18 cellular contexts compared by ENCODE assay signal in the genomic region with DNA sequence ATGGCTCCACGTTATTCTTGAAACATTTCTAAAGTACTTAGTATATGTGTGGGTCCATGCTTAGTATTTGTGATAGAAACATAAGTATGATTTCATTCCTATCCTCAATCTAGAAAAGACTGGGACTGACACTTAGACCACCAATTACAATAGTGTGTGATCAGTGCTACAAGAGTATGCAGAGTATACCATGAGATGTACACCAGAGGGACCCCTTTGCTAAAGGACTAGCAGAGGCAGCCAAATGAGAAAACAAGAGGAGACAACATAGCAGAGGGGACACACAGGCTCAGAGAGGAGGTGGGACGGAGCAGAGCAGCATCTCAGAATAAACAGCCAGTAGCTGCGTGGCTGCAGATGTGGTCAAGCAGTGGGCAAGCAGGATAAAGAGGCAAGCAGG. TPM values are rescaled to one million over a fixed set of nuclear protein-coding genes. Genes with fewer than 3 reads are reported as not detected.
DNase-seq lines count a peak whose midpoint lies in the region; ATAC-seq and TF ChIP-seq lines count a peak whose summit lies in the region.
"Had no signal": no experiment of that assay in that cellular context is flagged by ENCODE, and none has a peak within 500 bp of the region (broad histone marks: within the 10 kb centered on the region; RNA-seq: fewer than 3 reads in every experiment).

No MANE protein-coding gene starts in this region.

- H3K9me1 ChIP-seq in IMR-90 (ENCODE audit: insufficient read depth, low read length), result no peaks in the 10 kb centered on the region

- H2BK5ac ChIP-seq in IMR-90 (ENCODE audit: low read depth, low read length, poor library complexity, severe bottlenecking), result no peak overlapping the region

- H3K4ac ChIP-seq in IMR-90 (ENCODE audit: low read depth, low read length), result no peak overlapping the region

- peaks cover 4% of the 10 kb centered on the region for H3K4me1 Mint-ChIP-seq in activated T-helper 17 cell treated with anti-CD3 and anti-CD28 coated beads, Interleukin-2, amount 50 U/mL, for 72 hours
- no peaks in the 10 kb centered on the region for H3K4me1 Mint-ChIP-seq in Calu3 (ENCODE audit: low read depth, unreplicated experiment)

- H2BK20ac ChIP-seq in IMR-90 (ENCODE audit: low read depth, low read length), result no peak overlapping the region

- H3F3A ChIP-seq in PC-3 (ENCODE audit: low read length, unreplicated experiment), result no peaks in the 10 kb centered on the region

- TF ChIP-seq POLR2A in IMR-90 (IDR thresholded peaks at IDR 0.05; ENCODE audit: low read depth, low read length), result no peak

- H3K36me3 Mint-ChIP-seq in activated T-helper 17 cell treated with anti-CD3 and anti-CD28 coated beads, Interleukin-2, amount 50 U/mL, for 72 hours (ENCODE audit: low read depth), result peaks cover 76% of the 10 kb centered on the region
- peaks cover 27% of the 10 kb centered on the region for H3K36me3 Mint-ChIP-seq in Calu3 (ENCODE audit: insufficient read depth, unreplicated experiment)

- no peaks in the 10 kb centered on the region for H4K20me1 ChIP-seq in BLaER1
- H4K20me1 ChIP-seq in IMR-90 (ENCODE audit: insufficient read depth, low read length), result no peaks in the 10 kb centered on the region
- H4K20me1 ChIP-seq in PC-3 (ENCODE audit: low read length), result no peaks in the 10 kb centered on the region

- peaks cover 3 to 8% of the 10 kb centered on the region in 2 experiments for H3K79me1 ChIP-seq in IMR-90 (ENCODE audit: low read depth in 1 of 2, low read length in 2 of 2)

- 0 out of 2 replicates have a peak, but pooled peaks have one; percentile 6 for TF ChIP-seq CTCF in IMR-90 (conservative IDR thresholded peaks at IDR 0.05; ENCODE audit: low read depth, low read length)
- TF ChIP-seq CTCF in foreskin keratinocyte (conservative IDR thresholded peaks at IDR 0.05), result peak; percentile 23
- TF ChIP-seq CTCF in Calu3 (IDR thresholded peaks at IDR 0.05; ENCODE audit: unreplicated experiment), result no peak
- no peak for TF ChIP-seq CTCF in PC-3 (conservative IDR thresholded peaks at IDR 0.05; ENCODE audit: low read depth, low read length)

- no peaks in the 10 kb centered on the region for H3K9me3 Mint-ChIP-seq in activated T-helper 17 cell treated with anti-CD3 and anti-CD28 coated beads, Interleukin-2, amount 50 U/mL, for 72 hours
- H3K9me3 Mint-ChIP-seq in Calu3 (ENCODE audit: low read depth, unreplicated experiment), result no peaks in the 10 kb centered on the region
- H3K9me3 Mint-ChIP-seq: HFFc6; T-helper 1 cell treated with Interleukin-12 subunit alpha and Interleukin-12 subunit beta and Interleukin-4 antibody, amounts not matched to agents 30 μg/mL and 1 μg/mL, for 36 hours had no signal

- no peak overlapping the region for H3K4me3 Mint-ChIP-seq in activated T-helper 17 cell treated with anti-CD3 and anti-CD28 coated beads, Interleukin-2, amount 50 U/mL, for 72 hours
- no peak overlapping the region for H3K4me3 Mint-ChIP-seq in Calu3 (ENCODE audit: low read depth, unreplicated experiment)
- H3K4me3 Mint-ChIP-seq: HFFc6; T-helper 1 cell treated with Interleukin-12 subunit alpha and Interleukin-12 subunit beta and Interleukin-4 antibody, amounts not matched to agents 30 μg/mL and 1 μg/mL, for 36 hours had no signal

- BruUV-seq in IMR-90 (replicated peaks; lab: Mats Ljungman, UMichigan) (no TSS peak), Calu3 (replicated peaks; lab: Mats Ljungman, UMichigan) (no TSS peak), PC-3 (replicated peaks; lab: Mats Ljungman, UMichigan) (no TSS peak)

- ATAC-seq in IMR-90 (ENCODE audit: low read depth) (no peak), foreskin keratinocyte (no peak), PC-3 (no peak), esophagus mucosa (no peak)
- ATAC-seq in activated T-helper 17 cell treated with anti-CD3 and anti-CD28 coated beads, Interleukin-2, amount 50 U/mL, for 72 hours (replicated peaks), result no peak
- ATAC-seq: activated CD4-positive, CD25-positive, alpha-beta regulatory T cell treated with anti-CD3 and anti-CD28 coated beads, Interleukin-2, amount 50 U/mL, for 24 hours had no signal

- 89% methylated on average over 2 of the region's 3 CpGs; no CpG with 5 or more reads in 1 of the 2 experiments for WGBS in IMR-90 (ENCODE audit: extremely low coverage in 2 of 2, insufficient read length in 1 of 2), 2 experiments

- CTCF ChIA-PET in IMR-90 (lab: Yijun Ruan, JAX) (no interaction called here), Calu3 (lab: Charles Lee) (no interaction called here), PC-3 (lab: Charles Lee) (no interaction called here)

- H3K4me3 ChIP-seq in BLaER1, result no peak overlapping the region
- H3K4me3 ChIP-seq in IMR-90 (ENCODE audit: insufficient read depth, low read depth, low read length), result no peak overlapping the region
- H3K4me3 ChIP-seq in PC-3 (ENCODE audit: low read length), result no peak overlapping the region
- H3K4me3 ChIP-seq: dorsolateral prefrontal cortex, skin epidermis had no signal

- H3K4me2 ChIP-seq in BLaER1, result no peak overlapping the region
- no peak overlapping the region for H3K4me2 ChIP-seq in IMR-90 (ENCODE audit: low read depth, low read length)
- no peak overlapping the region for H3K4me2 ChIP-seq in PC-3 (ENCODE audit: low read length)

- DNase-seq in IMR-90, result no peak
- no peak for DNase-seq in foreskin keratinocyte
- no peak for DNase-seq in NCI-H524 treated with DMSO at 0.1 percent for 48 hours (lab: John Stamatoyannopoulos, UW)
- no peak for DNase-seq in Calu3
- no peak for DNase-seq in PC-3
- DNase-seq: activated gamma-delta T cell, aorta, dorsolateral prefrontal cortex, HFFc6, NCI-H1105 treated with DMSO at 0.1 percent for 48 hours, Right ventricle myocardium superior had no signal

- H3K27me3 ChIP-seq in BLaER1, result no peaks in the 10 kb centered on the region
- no peaks in the 10 kb centered on the region for H3K27me3 ChIP-seq in IMR-90 (ENCODE audit: control insufficient read depth, insufficient read depth, low read length)
- no peaks in the 10 kb centered on the region for H3K27me3 ChIP-seq in foreskin keratinocyte
- no peaks in the 10 kb centered on the region for H3K27me3 ChIP-seq in PC-3 (ENCODE audit: low read length)
- H3K27me3 ChIP-seq: dorsolateral prefrontal cortex had no signal

- H3K27ac ChIP-seq in BLaER1, result no peak overlapping the region
- H3K27ac ChIP-seq in IMR-90 (ENCODE audit: insufficient read depth, low read length), result no peak overlapping the region
- H3K27ac ChIP-seq in foreskin keratinocyte, result no peak overlapping the region
- no peak overlapping the region for H3K27ac ChIP-seq in PC-3 (ENCODE audit: low read length)
- H3K27ac ChIP-seq: dorsolateral prefrontal cortex, parathyroid adenoma, skin epidermis had no signal

- H2AK9ac ChIP-seq in IMR-90 (replicated peaks; ENCODE audit: low read depth, low read length, poor library complexity), result no peak overlapping the region

- no peaks in the 10 kb centered on the region; the same call in 1 of the 2 replicates for H3K79me2 ChIP-seq in PC-3 (ENCODE audit: low read length)
- H3K79me2 ChIP-seq: parathyroid adenoma had no signal

- H3K27ac Mint-ChIP-seq in activated T-helper 17 cell treated with anti-CD3 and anti-CD28 coated beads, Interleukin-2, amount 50 U/mL, for 72 hours, result peak overlapping the region; percentile 56
- no peak overlapping the region for H3K27ac Mint-ChIP-seq in Calu3 (ENCODE audit: unreplicated experiment)
- H3K27ac Mint-ChIP-seq: HFFc6; T-helper 1 cell treated with Interleukin-12 subunit alpha and Interleukin-12 subunit beta and Interleukin-4 antibody, amounts not matched to agents 30 μg/mL and 1 μg/mL, for 36 hours had no signal

- intact Hi-C loops in IMR-90 (cut with micrococcal nuclease) (no loop called here), Calu3 (cut with micrococcal nuclease; ENCODE audit: unreplicated experiment) (no loop called here), PC-3 (cut with micrococcal nuclease) (no loop called here)

- TF ChIP-seq RAD21 in IMR-90 (IDR thresholded peaks at IDR 0.05; ENCODE audit: low read length), result no peak

- peaks cover 73% of the 10 kb centered on the region for H3K36me3 ChIP-seq in BLaER1
- peaks cover 30% of the 10 kb centered on the region for H3K36me3 ChIP-seq in IMR-90 (ENCODE audit: control insufficient read depth, insufficient read depth, low read length)
- H3K36me3 ChIP-seq in PC-3 (ENCODE audit: low read depth, low read length), result peaks cover 8% of the 10 kb centered on the region

- H3K9ac ChIP-seq in BLaER1 (peak overlapping the region; percentile 7; the same call in 1 of the 2 replicates), IMR-90 (ENCODE audit: low read depth, low read length) (no peak overlapping the region), PC-3 (ENCODE audit: low read length) (no peak overlapping the region)
- H3K9ac ChIP-seq: parathyroid adenoma had no signal

- no peak overlapping the region for H2BK120ac ChIP-seq in IMR-90 (ENCODE audit: low read depth, low read length)

- no peaks in the 10 kb centered on the region for H3K9me3 ChIP-seq in BLaER1
- no peaks in the 10 kb centered on the region for H3K9me3 ChIP-seq in IMR-90 (ENCODE audit: control insufficient read depth, insufficient read depth, low read length)
- H3K9me3 ChIP-seq in PC-3 (ENCODE audit: low read length), result no peaks in the 10 kb centered on the region

- H3K56ac ChIP-seq in IMR-90 (ENCODE audit: extremely low read depth, insufficient read depth, low read length), result no peak overlapping the region

- H4K8ac ChIP-seq in IMR-90 (ENCODE audit: low read depth in 2 of 2, low read length in 2 of 2), result no peak overlapping the region

- H2AFZ ChIP-seq in IMR-90 (replicated peaks; ENCODE audit: low read length, poor library complexity) (no peak overlapping the region), PC-3 (ENCODE audit: low read length) (no peak overlapping the region)
- H2AFZ ChIP-seq: parathyroid adenoma had no signal

- POLR2A ChIA-PET in IMR-90 (lab: Charles Lee; ENCODE audit: unreplicated experiment) (no interaction called here), PC-3 (lab: Charles Lee; ENCODE audit: unreplicated experiment) (no interaction called here)

- H3K23ac ChIP-seq in IMR-90 (ENCODE audit: low read depth, low read length), result no peak overlapping the region

- dilution Hi-C loops in IMR-90 (cut with HindIII; ENCODE audit: low sequenced_read_pairs, unreplicated experiment), result no loop called here

- no peaks in the 10 kb centered on the region for H3K4me1 ChIP-seq in BLaER1
- H3K4me1 ChIP-seq in IMR-90 (ENCODE audit: control insufficient read depth, insufficient read depth, low read length), result no peaks in the 10 kb centered on the region
- no peaks in the 10 kb centered on the region for H3K4me1 ChIP-seq in foreskin keratinocyte
- H3K4me1 ChIP-seq in PC-3 (ENCODE audit: insufficient read depth, low read length), result no peaks in the 10 kb centered on the region
- H3K4me1 ChIP-seq: parathyroid adenoma had no signal

- H3K27me3 Mint-ChIP-seq in activated T-helper 17 cell treated with anti-CD3 and anti-CD28 coated beads, Interleukin-2, amount 50 U/mL, for 72 hours, result no peaks in the 10 kb centered on the region
- H3K27me3 Mint-ChIP-seq in Calu3 (ENCODE audit: unreplicated experiment), result no peaks in the 10 kb centered on the region

- in situ Hi-C loops in IMR-90 (cut with MboI; ENCODE audit: low sequenced_read_pairs), result loop anchor here (25.0 kb wide), 1 partner anchor 706 kb away; no protein-coding TSS in a partner anchor

- H4K5ac ChIP-seq in IMR-90 (ENCODE audit: low read depth, low read length), result no peak overlapping the region

- H3K18ac ChIP-seq in IMR-90 (ENCODE audit: low read depth, low read length), result no peak overlapping the region

- no peak overlapping the region for H2BK15ac ChIP-seq in IMR-90 (ENCODE audit: low read depth, low read length)

- no peak overlapping the region for H4K91ac ChIP-seq in IMR-90 (ENCODE audit: insufficient read depth, low read depth, low read length)

- no peaks in the 10 kb centered on the region for H3K9me2 ChIP-seq in PC-3 (replicated peaks; ENCODE audit: low read length)

- no peak overlapping the region for H2AK5ac ChIP-seq in IMR-90 (ENCODE audit: low read depth, low read length)

- H3K14ac ChIP-seq in IMR-90 (replicated peaks; ENCODE audit: low read depth, low read length), result no peak overlapping the region

RNA-seq across cellular contexts. Expression of gene RMND1, which starts 21.0 kb away (rescaled TPM):
- 24.6 and 32.8 TPM in 2 replicates for total RNA-seq in IMR-90 (2012; rRNA removed)
- polyA plus RNA-seq in IMR-90 (2012; rRNA removed), result 10.6 and 13.1 TPM in 2 replicates
- polyA plus RNA-seq in IMR-90 (2012; cell fraction: cytosol; rRNA removed), result 2.7 and 4.7 TPM in 2 replicates
- polyA plus RNA-seq in IMR-90 (2012; cell fraction: nucleus; rRNA removed; ENCODE audit: low replicate concordance), result 1.6 and 11.1 TPM in 2 replicates
- total RNA-seq in activated T-helper 17 cell treated with anti-CD3 and anti-CD28 coated beads, Interleukin-2, amount 50 U/mL, for 72 hours, result 10 to 100 TPM; 22.2 to 23.9 TPM
- total RNA-seq in foreskin keratinocyte, result 19.0 and 20.0 TPM in 2 replicates
- polyA plus RNA-seq in foreskin keratinocyte, result 19.6 and 19.9 TPM in 2 replicates
- 13.2 and 15.5 TPM in 2 replicates for total RNA-seq in Calu3 (2022)
- 13.9 and 20.8 TPM in 2 replicates for total RNA-seq in PC-3 (2014; rRNA removed)
- 14.2 TPM for total RNA-seq in esophagus mucosa

RNA-seq across cellular contexts. Expression of gene ZBTB2, which starts 39.5 kb away (rescaled TPM):
- total RNA-seq in IMR-90 (2012; rRNA removed) (11.7 and 11.8 TPM in 2 replicates), foreskin keratinocyte (15.9 and 16.5 TPM in 2 replicates), Calu3 (2022) (15.2 and 15.7 TPM in 2 replicates), PC-3 (2014; rRNA removed) (17.5 and 20.3 TPM in 2 replicates), esophagus mucosa (5.3 TPM)
- polyA plus RNA-seq in IMR-90 (2012; rRNA removed) (17.7 and 17.8 TPM in 2 replicates), foreskin keratinocyte (6.6 and 8.1 TPM in 2 replicates)
- polyA plus RNA-seq in IMR-90 (2012; cell fraction: cytosol; rRNA removed), result 4.3 and 9.6 TPM in 2 replicates
- polyA plus RNA-seq in IMR-90 (2012; cell fraction: nucleus; rRNA removed; ENCODE audit: low replicate concordance), result 5.6 and 10.9 TPM in 2 replicates
- total RNA-seq in activated T-helper 17 cell treated with anti-CD3 and anti-CD28 coated beads, Interleukin-2, amount 50 U/mL, for 72 hours, result 10 to 100 TPM; 12.9 to 19.0 TPM

Comparison
In these comparisons a context has a peak if more than half of its experiments do, and no peak if none do; other contexts are left out.
1. CTCF ChIP-seq: peak in IMR-90 (single experiment) and foreskin keratinocyte (single experiment); none in Calu3 (single experiment) and PC-3 (single experiment).